Comparison of ENCODE assay signal across 20 cellular contexts in the genomic region with DNA sequence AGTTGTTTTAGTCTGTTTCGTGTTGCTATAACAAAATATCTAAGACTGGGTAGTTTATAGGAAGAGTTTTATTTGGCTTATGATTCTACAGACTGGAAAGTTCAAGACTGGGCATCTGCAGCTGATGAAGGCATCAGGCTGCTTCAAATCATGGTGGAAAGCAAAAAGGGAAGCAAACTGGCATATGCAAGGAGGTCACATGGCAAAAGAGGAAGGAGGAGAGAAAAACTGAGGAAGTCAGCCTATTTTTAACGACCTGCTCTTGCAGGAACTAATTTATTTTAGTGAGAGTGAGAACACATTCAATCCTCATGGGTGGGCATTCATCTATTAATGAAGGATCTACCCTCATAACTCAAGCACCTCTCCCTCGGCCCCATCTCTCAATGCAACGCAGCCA.
"Had no signal": no experiment of that assay in that cellular context is flagged by ENCODE, and none has a peak within 500 bp of the region (broad histone marks: within the 10 kb centered on the region; RNA-seq: fewer than 3 reads in every experiment).

No MANE protein-coding gene starts in this region.

- H3K4me2 ChIP-seq: neural progenitor cell had no signal

- H3K4me1 ChIP-seq: neural progenitor cell, thyroid gland had no signal

- DNase-seq: activated CD4-positive, alpha-beta T cell treated with anti-CD3 and anti-CD28 coated beads for 48 hours; activated CD4-positive, CD25-positive, alpha-beta regulatory T cell; activated CD8-positive, alpha-beta T cell treated with anti-CD3 and anti-CD28 coated beads for 36 hours; activated naive CD4-positive, alpha-beta T cell treated with anti-CD3 and anti-CD28 coated beads for 36 hours; activated naive CD8-positive, alpha-beta T cell treated with anti-CD3 and anti-CD28 coated beads, Interleukin-2, amount 50 U/mL, for 24 hours; activated T-cell treated with anti-CD3 and anti-CD28 coated beads, Interleukin-2, amount 50 U/mL, for 24 hours; anterior cingulate cortex; caudate nucleus; dorsolateral prefrontal cortex; endodermal cell; foreskin fibroblast; mesendoderm; naive thymus-derived CD4-positive, alpha-beta T cell; stimulated activated CD4-positive, alpha-beta T cell treated with anti-CD3 and anti-CD28 coated beads, Interleukin-12 subunit alpha, Interleukin-12 subunit beta, amount 100 ng/mL, for 4 hours; stimulated activated CD4-positive, alpha-beta T cell treated with anti-CD3 and anti-CD28 coated beads, Interleukin-1b, Interleukin-23, amount 100 ng/mL, for 48 hours; stimulated activated CD8-positive, alpha-beta memory T cell treated with anti-CD3 and anti-CD28 coated beads, Interleukin-4, amount 100 ng/mL, for 48 hours; stimulated activated naive CD4-positive, alpha-beta T cell; thyroid gland had no signal

- H3K4me3 ChIP-seq: dorsolateral prefrontal cortex, neural progenitor cell, thyroid gland had no signal

- H3K9ac ChIP-seq: neural progenitor cell had no signal

- ATAC-seq: activated CD8-positive, alpha-beta T cell treated with anti-CD3 and anti-CD28 coated beads for 36 hours; activated naive CD8-positive, alpha-beta T cell treated with anti-CD3 and anti-CD28 coated beads, Interleukin-2, amount 50 U/mL, for 24 hours; naive thymus-derived CD4-positive, alpha-beta T cell had no signal

- H3K9me3 ChIP-seq: thyroid gland had no signal

- H3K27ac ChIP-seq: dorsolateral prefrontal cortex, epithelial cell of prostate, neural progenitor cell, thyroid gland had no signal

- H3K36me3 ChIP-seq: neural progenitor cell, thyroid gland had no signal

- H3K27me3 ChIP-seq: neural progenitor cell, thyroid gland had no signal
